ENCODE assay signal across 1 cellular context in the genomic region with DNA sequence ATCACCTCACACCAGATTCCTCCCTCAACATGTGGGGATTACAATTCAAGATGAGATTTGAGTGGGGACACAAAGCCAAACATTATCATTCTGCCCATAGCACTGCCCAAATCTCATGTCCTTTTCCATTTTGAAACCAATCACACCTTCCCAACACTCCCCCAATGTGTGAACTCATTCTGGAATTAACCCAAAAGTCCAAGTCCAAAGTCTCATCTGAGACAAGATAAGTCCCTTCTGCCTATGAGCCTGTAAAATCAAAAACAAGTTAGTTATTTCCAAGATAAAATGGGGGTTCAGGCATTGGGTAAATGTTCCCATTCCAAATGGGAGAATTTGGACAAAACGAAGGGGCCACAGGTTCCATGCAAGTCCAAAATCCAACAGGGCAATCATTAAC. TPM values are rescaled to one million over a fixed set of nuclear protein-coding genes. Genes with fewer than 3 reads are reported as not detected.
"Had no signal": no experiment of that assay in that cellular context is flagged by ENCODE, and none has a peak within 500 bp of the region (broad histone marks: within the 10 kb centered on the region; RNA-seq: fewer than 3 reads in every experiment).

No MANE protein-coding gene starts in this region.

RNA-seq across cellular contexts. Expression of gene IL15, which starts 54.9 kb away (rescaled TPM):
- total RNA-seq: G401 had no signal
